In the genomic region with DNA sequence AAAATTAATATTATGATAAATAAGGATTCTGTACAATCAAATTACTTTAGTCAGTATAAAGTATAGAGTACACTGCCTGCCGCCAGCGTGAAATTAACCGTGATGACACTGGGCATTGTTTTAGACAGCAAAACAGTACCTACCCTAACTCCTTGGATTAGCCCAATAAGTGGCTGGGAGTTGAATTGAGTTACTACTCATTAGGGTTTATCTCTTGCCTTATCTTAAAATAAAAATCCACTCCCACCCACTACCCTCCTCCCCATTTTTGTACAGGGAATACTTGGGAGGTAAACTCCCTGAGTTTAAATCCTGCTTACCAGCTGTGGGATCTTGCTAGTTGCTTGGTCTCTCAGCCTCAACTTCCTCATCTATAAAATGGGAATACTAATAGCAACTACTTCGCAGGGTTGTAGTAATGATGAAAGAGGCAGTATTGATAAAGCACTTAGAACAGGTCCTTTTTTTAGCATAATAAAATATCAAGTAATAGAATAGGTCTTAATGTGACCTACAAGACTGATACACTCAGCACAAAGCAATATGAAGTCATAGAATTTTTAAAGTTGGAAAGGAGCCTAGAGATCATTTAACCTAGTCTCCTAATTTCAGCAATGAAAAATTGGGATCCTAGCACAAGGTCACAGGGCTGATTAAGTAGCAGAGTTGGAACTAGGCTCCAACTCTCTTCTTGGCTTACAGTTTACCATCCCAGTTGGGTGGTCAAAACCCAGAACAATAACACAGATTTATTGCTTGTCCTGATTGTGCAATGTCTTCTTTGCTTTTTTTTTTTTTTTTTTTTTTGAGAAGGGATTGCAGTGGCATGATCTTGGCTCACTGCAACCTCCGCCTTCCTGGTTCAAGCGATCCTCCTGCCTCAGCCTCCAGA, we compare ENCODE assay signal across 19 cellular contexts. TPM values are rescaled to one million over a fixed set of nuclear protein-coding genes. Genes with fewer than 3 reads are reported as not detected.
DNase-seq lines count a peak whose midpoint lies in the region; ATAC-seq, FAIRE-seq and TF ChIP-seq lines count a peak whose summit lies in the region.
"Had no signal": no experiment of that assay in that cellular context is flagged by ENCODE, and none has a peak within 500 bp of the region (broad histone marks: within the 10 kb centered on the region; RNA-seq: fewer than 3 reads in every experiment).

No MANE protein-coding gene starts in this region.

- dilution Hi-C loops in IMR-90 (cut with HindIII; ENCODE audit: low sequenced_read_pairs, unreplicated experiment), result no loop called here
- dilution Hi-C loops in endothelial cell of umbilical vein (cut with MboI; ENCODE audit: extremely low pct_ligation_motif_present, low sequenced_read_pairs), result no loop called here

- CTCF ChIA-PET in IMR-90 (lab: Yijun Ruan, JAX) (no interaction called here), endothelial cell of umbilical vein (lab: Charles Lee) (interaction anchor here (0.7 kb wide), 3 partner anchors 15 to 126 kb away, joined by 3 to 4 read pairs (median 3); no protein-coding TSS in a partner anchor)

- peaks cover 12% of the 10 kb centered on the region; the same call in 1 of the 2 replicates for H4K20me1 ChIP-seq in IMR-90 (ENCODE audit: insufficient read depth, low read length)
- H4K20me1 ChIP-seq in endothelial cell of umbilical vein (replicated peaks; ENCODE audit: control insufficient read depth, extremely low read depth, insufficient read depth, low read length), result no peaks in the 10 kb centered on the region

- H4K91ac ChIP-seq in IMR-90 (ENCODE audit: insufficient read depth, low read depth, low read length), result no peak overlapping the region; the same call in 1 of the 2 replicates

- peak; percentile 13 for DNase-seq in IMR-90
- DNase-seq in endothelial cell of umbilical vein (ENCODE audit: low read depth, low spot score), result no peak
- DNase-seq in left kidney (ENCODE audit: low read depth, low spot score), result peak; percentile 31
- no peak for DNase-seq in activated naive CD4-positive, alpha-beta T cell treated with anti-CD3 and anti-CD28 coated beads, Interleukin-2, amount 50 U/mL, for 16 hours
- DNase-seq in amniotic stem cell (lab: John Stamatoyannopoulos, UW), result no peak
- no peak for DNase-seq in stimulated activated naive CD4-positive, alpha-beta T cell treated with Interleukin-2 at 50 U/mL for 16 hours (lab: John Stamatoyannopoulos, UW)
- DNase-seq: activated CD4-positive, alpha-beta T cell treated with anti-CD3 and anti-CD28 coated beads for 48 hours; body of pancreas; effector CD8-positive, alpha-beta T cell; head of caudate nucleus; Kasumi-1; kidney glomerular epithelial cell; natural killer cell; NCI-H1930; NCI-H774 had no signal

- H4K5ac ChIP-seq in IMR-90 (ENCODE audit: low read depth, low read length), result peak overlapping the region; percentile 57; the same call in 1 of the 2 replicates

- FAIRE-seq in endothelial cell of umbilical vein (lab: Jason Lieb, UNC), result no peak

- no peak overlapping the region for H2BK15ac ChIP-seq in IMR-90 (ENCODE audit: low read depth, low read length)

- peak overlapping the region; percentile 78 for H2BK5ac ChIP-seq in IMR-90 (ENCODE audit: low read depth, low read length, poor library complexity, severe bottlenecking)

- peaks cover 70% of the 10 kb centered on the region for H3K79me2 ChIP-seq in endothelial cell of umbilical vein (ENCODE audit: control insufficient read depth, insufficient read depth, low read length)

- peak overlapping the region; percentile 24; the same call in 1 of the 2 replicates for H2BK20ac ChIP-seq in IMR-90 (ENCODE audit: low read depth, low read length)

- peak overlapping the region; percentile 58 for H3K14ac ChIP-seq in IMR-90 (replicated peaks; ENCODE audit: low read depth, low read length)

- no CpG with 5 or more reads among the region's 6 CpGs for WGBS in IMR-90 (ENCODE audit: extremely low coverage in 2 of 2, insufficient read length in 1 of 2), 2 experiments

- H2AK5ac ChIP-seq in IMR-90 (ENCODE audit: low read depth, low read length), result peak overlapping the region; percentile 22; the same call in 1 of the 2 replicates

- H2AK9ac ChIP-seq in IMR-90 (replicated peaks; ENCODE audit: low read depth, low read length, poor library complexity), result no peak overlapping the region

- H3K4ac ChIP-seq in IMR-90 (ENCODE audit: low read depth, low read length), result peak overlapping the region; percentile 51; the same call in 1 of the 2 replicates

- H3K27ac ChIP-seq in IMR-90 (ENCODE audit: insufficient read depth, low read length), result peak overlapping the region; percentile 80; the same call in 1 of the 2 replicates
- no peak overlapping the region for H3K27ac ChIP-seq in endothelial cell of umbilical vein (ENCODE audit: insufficient read depth, low read depth, low read length)
- peak overlapping the region; percentile 70 for H3K27ac ChIP-seq in stomach smooth muscle (ENCODE audit: low read length)
- H3K27ac ChIP-seq: body of pancreas, RWPE1 had no signal

- H3K9me1 ChIP-seq in IMR-90 (ENCODE audit: insufficient read depth, low read length) (0 out of 2 replicates have a peak, but pooled peaks cover 10% of the 10 kb centered on the region), endothelial cell of umbilical vein (replicated peaks; ENCODE audit: control insufficient read depth, extremely low read depth, insufficient read depth, low read length) (no peaks in the 10 kb centered on the region)

- no peak for TF ChIP-seq CTCF in IMR-90 (conservative IDR thresholded peaks at IDR 0.05; ENCODE audit: low read depth, low read length)
- TF ChIP-seq CTCF in endothelial cell of umbilical vein (IDR thresholded peaks at IDR 0.05; ENCODE audit: extremely low read depth in 1 of 2, insufficient read depth in 1 of 2, low read depth in 1 of 2, low read length in 2 of 2), result no peak

- H3K4me1 ChIP-seq in IMR-90 (ENCODE audit: control insufficient read depth, insufficient read depth, low read length), result peaks cover 21% of the 10 kb centered on the region
- H3K4me1 ChIP-seq in endothelial cell of umbilical vein (ENCODE audit: control insufficient read depth, extremely low read depth, insufficient read depth, low read length), result peaks cover 43% of the 10 kb centered on the region
- H3K4me1 ChIP-seq in stomach smooth muscle (ENCODE audit: control insufficient read depth, insufficient read depth, low read length), result peaks cover 30% of the 10 kb centered on the region
- H3K4me1 ChIP-seq: HAP-1 had no signal

- H3K27me3 ChIP-seq in IMR-90 (ENCODE audit: control insufficient read depth, insufficient read depth, low read length), result no peaks in the 10 kb centered on the region
- H3K27me3 ChIP-seq in endothelial cell of umbilical vein (ENCODE audit: control insufficient read depth in 2 of 2, insufficient read depth in 2 of 2, low read length in 2 of 2), result no peaks in the 10 kb centered on the region
- no peaks in the 10 kb centered on the region for H3K27me3 ChIP-seq in stomach smooth muscle (ENCODE audit: control insufficient read depth in 1 of 2, insufficient read depth in 2 of 2, low read length in 2 of 2)
- H3K27me3 ChIP-seq: body of pancreas had no signal

- TF ChIP-seq RAD21 in IMR-90 (IDR thresholded peaks at IDR 0.05; ENCODE audit: low read length), result no peak

- TF ChIP-seq POLR2A in IMR-90 (IDR thresholded peaks at IDR 0.05; ENCODE audit: low read depth, low read length) (no peak), endothelial cell of umbilical vein (IDR thresholded peaks at IDR 0.05; ENCODE audit: low read depth, low read length) (no peak)

- H3K9me3 ChIP-seq in IMR-90 (ENCODE audit: control insufficient read depth, insufficient read depth, low read length) (no peaks in the 10 kb centered on the region), endothelial cell of umbilical vein (replicated peaks; ENCODE audit: control insufficient read depth, insufficient read depth, low read length) (no peaks in the 10 kb centered on the region), stomach smooth muscle (ENCODE audit: control insufficient read depth in 2 of 2, low read length in 2 of 2) (no peaks in the 10 kb centered on the region)
- H3K9me3 ChIP-seq: body of pancreas, HAP-1 had no signal

- peaks cover 36 to 75% of the 10 kb centered on the region in 2 experiments for H3K79me1 ChIP-seq in IMR-90 (ENCODE audit: low read depth in 1 of 2, low read length in 2 of 2)

- peak overlapping the region in 1 of 2 experiments; percentile 31; a peak in 1 of 4 replicates for H4K8ac ChIP-seq in IMR-90 (ENCODE audit: low read depth in 2 of 2, low read length in 2 of 2)

- 0 out of 2 replicates have a peak, but pooled peaks have one; percentile 11 for ATAC-seq in IMR-90 (ENCODE audit: low read depth)
- no peak for ATAC-seq in GM18519 (IDR thresholded peaks at IDR 0.05; ENCODE audit: low FRiP score, unreplicated experiment)
- ATAC-seq: body of pancreas, natural killer cell had no signal

- H3K4me2 ChIP-seq in IMR-90 (ENCODE audit: low read depth, low read length), result peak overlapping the region; percentile 68
- H3K4me2 ChIP-seq in endothelial cell of umbilical vein (ENCODE audit: insufficient read depth, low read length), result peak overlapping the region; percentile 69

- in situ Hi-C loops in IMR-90 (cut with MboI; ENCODE audit: low sequenced_read_pairs), result no loop called here

- peak overlapping the region; percentile 60 for H2BK120ac ChIP-seq in IMR-90 (ENCODE audit: low read depth, low read length)

- BruUV-seq in IMR-90 (replicated peaks; lab: Mats Ljungman, UMichigan), result no TSS peak
- no TSS peak for BruUV-seq in endothelial cell of umbilical vein (replicated peaks; lab: Mats Ljungman, UMichigan)

- no peak overlapping the region for H2AFZ ChIP-seq in IMR-90 (replicated peaks; ENCODE audit: low read length, poor library complexity)
- H2AFZ ChIP-seq in endothelial cell of umbilical vein (ENCODE audit: low read depth, low read length), result no peak overlapping the region

- no peak overlapping the region for H3K4me3 ChIP-seq in IMR-90 (ENCODE audit: insufficient read depth, low read depth, low read length)
- H3K4me3 ChIP-seq in endothelial cell of umbilical vein (replicated peaks in 1 of 3; ENCODE audit: insufficient read depth in 1 of 3, low read depth in 1 of 3, low read length in 3 of 3), result no peak overlapping the region
- peak overlapping the region; percentile 44 to 49 for H3K4me3 ChIP-seq in stomach smooth muscle (ENCODE audit: low read length in 2 of 2)
- H3K4me3 ChIP-seq: body of pancreas, HAP-1 had no signal

- H3K9ac ChIP-seq in IMR-90 (ENCODE audit: low read depth, low read length) (0 out of 2 replicates have a peak overlapping the region, but pooled peaks have one; percentile 29), endothelial cell of umbilical vein (replicated peaks; ENCODE audit: extremely low read depth, insufficient read depth, low read length) (no peak overlapping the region), stomach smooth muscle (ENCODE audit: low read length in 2 of 2) (peak overlapping the region in 1 of 2 donors; percentile 46)

- POLR2A ChIA-PET in IMR-90 (lab: Charles Lee; ENCODE audit: unreplicated experiment), result no interaction called here
- POLR2A ChIA-PET in endothelial cell of umbilical vein (lab: Charles Lee), result no interaction called here

- peak overlapping the region; percentile 9; the same call in 1 of the 2 replicates for H3K23ac ChIP-seq in IMR-90 (ENCODE audit: low read depth, low read length)

- intact Hi-C loops in IMR-90 (cut with micrococcal nuclease), result no loop called here
- intact Hi-C loops in endothelial cell of umbilical vein (cut with micrococcal nuclease), result loop anchor here (1.0 to 2.0 kb wide), 2 partner anchors 53 to 122 kb away; no protein-coding TSS in a partner anchor

- H3K18ac ChIP-seq in IMR-90 (ENCODE audit: low read depth, low read length), result peak overlapping the region; percentile 93

- H3K36me3 ChIP-seq in IMR-90 (ENCODE audit: control insufficient read depth, insufficient read depth, low read length) (peaks cover 5% of the 10 kb centered on the region), endothelial cell of umbilical vein (ENCODE audit: control insufficient read depth in 2 of 2, extremely low read depth in 1 of 2, insufficient read depth in 2 of 2, low read length in 2 of 2) (no peaks in the 10 kb centered on the region), stomach smooth muscle (ENCODE audit: control insufficient read depth in 2 of 2, insufficient read depth in 2 of 2, low read length in 2 of 2) (no peaks in the 10 kb centered on the region)
- H3K36me3 ChIP-seq: HAP-1 had no signal

- H3K56ac ChIP-seq in IMR-90 (ENCODE audit: extremely low read depth, insufficient read depth, low read length), result no peak overlapping the region

RNA-seq across cellular contexts. Expression of a gene that starts 23.8 kb away (rescaled TPM):
- total RNA-seq in IMR-90 (2012; rRNA removed), result 74.2 and 76.9 TPM in 2 replicates
- polyA plus RNA-seq in IMR-90 (2012; rRNA removed), result 12.7 and 14.5 TPM in 2 replicates
- 3.5 and 4.2 TPM in 2 replicates for polyA plus RNA-seq in IMR-90 (2012; cell fraction: cytosol; rRNA removed)
- polyA plus RNA-seq in IMR-90 (2012; cell fraction: nucleus; rRNA removed; ENCODE audit: low replicate concordance), result 4.6 and 15.0 TPM in 2 replicates
- total RNA-seq in endothelial cell of umbilical vein, result 160 and 178 TPM in 2 replicates
- 16.3 and 16.4 TPM in 2 replicates for polyA plus RNA-seq in endothelial cell of umbilical vein
- 29.6 and 33.0 TPM in 2 replicates for polyA plus RNA-seq in endothelial cell of umbilical vein (2011; cell fraction: cytosol; rRNA removed)
- 39.3 and 44.1 TPM in 2 replicates for polyA plus RNA-seq in endothelial cell of umbilical vein (2011; cell fraction: nucleus; rRNA removed)
- 31.3 and 53.0 TPM in 2 replicates for polyA plus RNA-seq in endothelial cell of umbilical vein (2012)
- polyA minus RNA-seq in endothelial cell of umbilical vein, result 70.7 and 72.0 TPM in 2 replicates
- polyA minus RNA-seq in endothelial cell of umbilical vein (2011; cell fraction: cytosol; rRNA and poly(A)+ RNA removed), result 8.0 TPM
- 81.0 and 88.1 TPM in 2 replicates for polyA minus RNA-seq in endothelial cell of umbilical vein (2011; cell fraction: nucleus; rRNA and poly(A)+ RNA removed)

Comparison
In these comparisons a context has a peak if more than half of its experiments do, and no peak if none do; other contexts are left out.
1. DNase-seq: peak in IMR-90 (single experiment) and left kidney (single experiment); none in endothelial cell of umbilical vein (single experiment), activated naive CD4-positive, alpha-beta T cell treated with anti-CD3 and anti-CD28 coated beads, Interleukin-2, amount 50 U/mL, for 16 hours (single experiment), amniotic stem cell (single experiment) and stimulated activated naive CD4-positive, alpha-beta T cell treated with Interleukin-2 at 50 U/mL for 16 hours (single experiment).
2. H3K4me3 ChIP-seq: peak in stomach smooth muscle (2 of 2); none in IMR-90 (single experiment) and endothelial cell of umbilical vein (0 of 3).